In the genomic region with DNA sequence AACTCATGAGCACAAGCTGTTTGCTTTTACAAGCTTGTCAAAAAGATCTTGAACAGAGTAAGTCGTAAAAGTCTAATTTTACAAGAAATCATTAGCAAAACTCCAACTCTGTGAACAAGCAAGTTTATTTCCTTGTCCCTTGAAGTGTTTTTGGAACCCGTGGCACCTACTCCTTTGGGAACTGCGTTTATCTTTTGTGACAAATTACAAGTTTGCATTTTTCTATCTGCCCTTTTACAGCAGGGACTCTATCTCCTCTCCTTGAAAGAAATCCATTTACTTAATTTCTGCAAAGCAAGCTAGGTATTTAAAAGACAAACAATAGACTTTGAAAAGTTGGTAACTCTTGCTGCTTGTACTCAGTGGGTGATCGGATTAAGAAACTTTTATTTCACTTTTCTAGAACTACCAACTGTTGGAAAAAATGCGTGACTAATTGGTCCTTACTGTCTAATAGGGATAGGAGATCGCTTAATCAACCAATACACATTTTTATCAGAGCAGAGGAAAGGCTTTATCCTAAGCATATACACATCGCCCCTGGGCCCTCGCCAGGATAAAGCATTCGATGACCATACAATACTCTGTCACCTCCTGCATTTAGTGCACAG, we compare ENCODE assay signal across 13 cellular contexts. TPM values are rescaled to one million over a fixed set of nuclear protein-coding genes. Genes with fewer than 3 reads are reported as not detected.
DNase-seq lines count a peak whose midpoint lies in the region; ATAC-seq and TF ChIP-seq lines count a peak whose summit lies in the region.
"Had no signal": no experiment of that assay in that cellular context is flagged by ENCODE, and none has a peak within 500 bp of the region (broad histone marks: within the 10 kb centered on the region; RNA-seq: fewer than 3 reads in every experiment).

No MANE protein-coding gene starts in this region.

- CTCF ChIA-PET in BJ (lab: Yijun Ruan, JAX): interaction anchor here (1.2 to 1.8 kb wide), 3 partner anchors 16 to 34 kb away, joined by 3 to 6 read pairs (median 3); no protein-coding TSS in a partner anchor

- 50% methylated on average over 9 of the region's 9 CpGs for WGBS in esophagus muscularis mucosa
- WGBS in ovary, 3 donors: 55 to 61% (median 57%) methylated on average over 9 of the region's 9 CpGs

- TF ChIP-seq EP300 in esophagus muscularis mucosa (IDR thresholded peaks at IDR 0.05) (no peak), ovary (IDR thresholded peaks at IDR 0.05) (no peak)

- no peaks in the 10 kb centered on the region; the same call in 1 of the 2 replicates for H3K36me3 ChIP-seq in BJ (ENCODE audit: control insufficient read depth, insufficient read depth, low read length)
- H3K36me3 ChIP-seq in MG63: no peaks in the 10 kb centered on the region; the same call in 1 of the 2 replicates
- no peaks in the 10 kb centered on the region for H3K36me3 ChIP-seq in esophagus muscularis mucosa
- no peaks in the 10 kb centered on the region for H3K36me3 ChIP-seq in ovary
- H3K36me3 ChIP-seq: adrenal gland had no signal

- H3K9me3 Mint-ChIP-seq in osteocyte (ENCODE audit: unreplicated experiment): no peaks in the 10 kb centered on the region
- H3K9me3 Mint-ChIP-seq: CD4-positive, alpha-beta T cell; T-helper 1 cell treated with Interleukin-12 subunit alpha and Interleukin-12 subunit beta and Interleukin-4 antibody, amounts not matched to agents 30 μg/mL and 1 μg/mL, for 36 hours had no signal

- no peak overlapping the region for H3K27ac ChIP-seq in esophagus muscularis mucosa (replicated peaks in 1 of 4)
- H3K27ac ChIP-seq in ovary: no peak overlapping the region

- no peak for TF ChIP-seq POLR2A in esophagus muscularis mucosa (IDR thresholded peaks at IDR 0.05; ENCODE audit: low read depth)
- TF ChIP-seq POLR2A in ovary (IDR thresholded peaks at IDR 0.05): no peak

- H3K4me1 ChIP-seq in esophagus muscularis mucosa (peaks cover 7 to 28% (median 25%) of the 10 kb centered on the region in 4 donors), ovary (ENCODE audit: insufficient read depth) (peaks cover 3% of the 10 kb centered on the region)

- H3K27me3 Mint-ChIP-seq in osteocyte (ENCODE audit: unreplicated experiment): peaks cover 14% of the 10 kb centered on the region

- POLR2A ChIA-PET in BJ (lab: Charles Lee): no interaction called here

- no peaks in the 10 kb centered on the region for H3K27me3 ChIP-seq in BJ (ENCODE audit: control insufficient read depth, insufficient read depth, low read length)
- no peaks in the 10 kb centered on the region for H3K27me3 ChIP-seq in MG63
- peaks cover 0 to 45% (median 17%) of the 10 kb centered on the region in 4 donors for H3K27me3 ChIP-seq in esophagus muscularis mucosa
- H3K27me3 ChIP-seq in ovary: no peaks in the 10 kb centered on the region
- H3K27me3 ChIP-seq: adrenal gland had no signal

- peaks cover 4% of the 10 kb centered on the region for H3K4me1 Mint-ChIP-seq in osteocyte (ENCODE audit: unreplicated experiment)

- no peak overlapping the region for H3K27ac Mint-ChIP-seq in osteocyte (ENCODE audit: unreplicated experiment)
- H3K27ac Mint-ChIP-seq: CD4-positive, alpha-beta T cell; T-helper 1 cell treated with Interleukin-12 subunit alpha and Interleukin-12 subunit beta and Interleukin-4 antibody, amounts not matched to agents 30 μg/mL and 1 μg/mL, for 36 hours had no signal

- no peak for ATAC-seq in HG02981 (IDR thresholded peaks at IDR 0.05; ENCODE audit: unreplicated experiment)

- intact Hi-C loops in esophagus muscularis mucosa (cut with DNase I) (no loop called here), ovary (cut with DNase I) (loop anchor here in 1 of 4 donors (5.0 kb wide), 1 partner anchor 1839 kb away; no protein-coding TSS in a partner anchor)

- DNase-seq in BJ (ENCODE audit: low read depth) (no peak), MG63 (no peak), esophagus muscularis mucosa (ENCODE audit: extremely low spot score) (no peak), ovary (no peak), osteocyte (ENCODE audit: extremely low spot score, unreplicated experiment) (no peak), Kasumi-1 (lab: John Stamatoyannopoulos, UW) (no peak), SKM-1 treated with dmso at 0.1 percent for 144 hours (lab: John Stamatoyannopoulos, UW; ENCODE audit: unreplicated experiment) (no peak)
- DNase-seq: CD4-positive, alpha-beta T cell; NCI-H524 treated with DMSO at 0.1 percent for 48 hours; stimulated activated CD4-positive, alpha-beta T cell treated with anti-CD3 and anti-CD28 coated beads, Interleukin-12 subunit alpha, Interleukin-12 subunit beta, amount 100 ng/mL, for 4 hours had no signal

- TF ChIP-seq CTCF in BJ (IDR thresholded peaks at IDR 0.05; ENCODE audit: insufficient read depth, low read depth, low read length) (no peak), esophagus muscularis mucosa (IDR thresholded peaks at IDR 0.05) (no peak), ovary (IDR thresholded peaks at IDR 0.05) (no peak), osteocyte (IDR thresholded peaks at IDR 0.05) (no peak)

- H3K4me3 Mint-ChIP-seq in osteocyte (ENCODE audit: unreplicated experiment): no peak overlapping the region
- H3K4me3 Mint-ChIP-seq: CD4-positive, alpha-beta T cell; T-helper 1 cell treated with Interleukin-12 subunit alpha and Interleukin-12 subunit beta and Interleukin-4 antibody, amounts not matched to agents 30 μg/mL and 1 μg/mL, for 36 hours had no signal

- H3K36me3 Mint-ChIP-seq in osteocyte (ENCODE audit: unreplicated experiment): no peaks in the 10 kb centered on the region

- H3K9me3 ChIP-seq in MG63 (no peaks in the 10 kb centered on the region), esophagus muscularis mucosa (no peaks in the 10 kb centered on the region), ovary (no peaks in the 10 kb centered on the region)
- H3K9me3 ChIP-seq: adrenal gland had no signal

- H3K4me3 ChIP-seq in BJ (ENCODE audit: low read depth, low read length) (peak overlapping the region; percentile 82), MG63 (peak overlapping the region; percentile 85), esophagus muscularis mucosa (peak overlapping the region; percentile 65 to 91 (median 82)), ovary (peak overlapping the region; percentile 93)

RNA-seq across cellular contexts. Expression of a gene that starts 1.9 kb away (rescaled TPM):
- polyA plus RNA-seq in BJ (2011; rRNA removed) (0.94 and 1.1 TPM in 2 replicates), ovary (1 to 10 TPM; 1.2 to 2.5 TPM)
- 1.2 TPM in 2 replicates for polyA minus RNA-seq in BJ (2011; rRNA and poly(A)+ RNA removed)
- total RNA-seq in MG63 (2014; rRNA removed; shearing (Covaris generic); ENCODE audit: low replicate concordance): 0.42 and 2.9 TPM in 2 replicates
- total RNA-seq in esophagus muscularis mucosa (1 to 10 TPM in 3 of 4 donors, under 1 TPM in 1; 0.42 to 1.9 (median 1.8) TPM), ovary (1 to 10 TPM; 3.3 to 9.4 (median 6.7) TPM), osteocyte (2.1 and 2.2 TPM in 2 replicates)
- total RNA-seq: CD4-positive, alpha-beta T cell had no signal
